14 cellular contexts compared by ENCODE assay signal in the genomic region with DNA sequence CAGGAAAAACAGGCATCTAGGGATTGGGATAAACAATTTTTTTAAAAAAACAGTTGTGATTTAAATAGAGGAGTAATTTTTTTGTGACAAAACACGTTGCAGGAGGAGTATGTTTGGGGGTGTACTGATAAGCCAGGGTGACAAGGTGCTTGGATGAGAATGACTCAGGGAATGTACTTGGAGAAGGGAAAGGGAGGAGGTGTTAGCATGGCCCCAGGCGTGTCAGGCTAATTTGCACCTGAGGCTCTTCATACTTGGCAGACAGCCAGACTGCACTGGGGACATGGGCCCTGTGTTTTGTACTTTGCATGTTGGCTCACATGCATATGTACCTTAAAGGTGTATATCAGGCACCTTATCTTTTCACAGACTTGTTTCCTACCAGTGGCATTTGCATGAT. TPM values are rescaled to one million over a fixed set of nuclear protein-coding genes. Genes with fewer than 3 reads are reported as not detected.
DNase-seq lines count a peak whose midpoint lies in the region; FAIRE-seq and TF ChIP-seq lines count a peak whose summit lies in the region.
"Had no signal": no experiment of that assay in that cellular context is flagged by ENCODE, and none has a peak within 500 bp of the region (broad histone marks: within the 10 kb centered on the region; RNA-seq: fewer than 3 reads in every experiment).

No MANE protein-coding gene starts in this region.

- TF ChIP-seq CTCF in endothelial cell of umbilical vein (IDR thresholded peaks at IDR 0.05; ENCODE audit: extremely low read depth in 1 of 2, insufficient read depth in 1 of 2, low read depth in 1 of 2, low read length in 2 of 2) = no peak
- TF ChIP-seq CTCF in stomach (IDR thresholded peaks at IDR 0.05) = no peak
- no peak for TF ChIP-seq CTCF in suprapubic skin (IDR thresholded peaks at IDR 0.05)

- TF ChIP-seq EP300 in stomach (IDR thresholded peaks at IDR 0.05) = no peak
- no peak for TF ChIP-seq EP300 in suprapubic skin (IDR thresholded peaks at IDR 0.05)

- 41 to 56% (median 47%) methylated on average over 2 of the region's 2 CpGs for WGBS in stomach, 5 donors
- 61% methylated on average over 2 of the region's 2 CpGs for WGBS in suprapubic skin

- H3K9me3 ChIP-seq in endothelial cell of umbilical vein (replicated peaks; ENCODE audit: control insufficient read depth, insufficient read depth, low read length) (no peaks in the 10 kb centered on the region), stomach (no peaks in the 10 kb centered on the region), suprapubic skin (no peaks in the 10 kb centered on the region)

- no peaks in the 10 kb centered on the region for H3K27me3 Mint-ChIP-seq in activated naive CD4-positive, alpha-beta T cell treated with anti-CD3 and anti-CD28 coated beads, Interleukin-2, amount 50 U/mL, for 24 hours
- H3K27me3 Mint-ChIP-seq in activated naive CD4-positive, alpha-beta T cell treated with anti-CD3 and anti-CD28 coated beads, Interleukin-2, amount 10 ng/mL, durations not matched to agents 7 days and 5 days = no peaks in the 10 kb centered on the region
- H3K27me3 Mint-ChIP-seq: activated naive CD8-positive, alpha-beta T cell; stimulated activated naive CD8-positive, alpha-beta T cell treated with anti-CD3 and anti-CD28 coated beads, Interleukin-15, Interleukin-2, amounts not matched to agents 100 ng/mL and 50 ng/mL, for 24 hours; T-cell had no signal

- H3K9me3 Mint-ChIP-seq in activated naive CD4-positive, alpha-beta T cell treated with anti-CD3 and anti-CD28 coated beads, Interleukin-2, amount 50 U/mL, for 24 hours = no peaks in the 10 kb centered on the region
- no peaks in the 10 kb centered on the region for H3K9me3 Mint-ChIP-seq in activated naive CD4-positive, alpha-beta T cell treated with anti-CD3 and anti-CD28 coated beads, Interleukin-2, amount 10 ng/mL, durations not matched to agents 7 days and 5 days
- H3K9me3 Mint-ChIP-seq: stimulated activated naive CD8-positive, alpha-beta T cell treated with anti-CD3 and anti-CD28 coated beads, Interleukin-15, Interleukin-2, amounts not matched to agents 100 ng/mL and 50 ng/mL, for 24 hours; T-cell had no signal

- H3K79me2 ChIP-seq in endothelial cell of umbilical vein (ENCODE audit: control insufficient read depth, insufficient read depth, low read length) = peaks cover 92% of the 10 kb centered on the region

- peaks cover 10% of the 10 kb centered on the region for H4K20me1 ChIP-seq in endothelial cell of umbilical vein (replicated peaks; ENCODE audit: control insufficient read depth, extremely low read depth, insufficient read depth, low read length)

- BruUV-seq in endothelial cell of umbilical vein (replicated peaks; lab: Mats Ljungman, UMichigan) = no TSS peak

- intact Hi-C loops in endothelial cell of umbilical vein (cut with micrococcal nuclease) (no loop called here), stomach (cut with DNase I; ENCODE audit: low total_unique reads) (no loop called here)

- H3K4me1 ChIP-seq in endothelial cell of umbilical vein (ENCODE audit: control insufficient read depth, extremely low read depth, insufficient read depth, low read length) (no peaks in the 10 kb centered on the region), stomach (peaks cover 0 to 21% (median 6%) of the 10 kb centered on the region in 4 donors), suprapubic skin (no peaks in the 10 kb centered on the region)

- no peak overlapping the region for H3K27ac ChIP-seq in endothelial cell of umbilical vein (ENCODE audit: insufficient read depth, low read depth, low read length)
- H3K27ac ChIP-seq in stomach = no peak overlapping the region
- H3K27ac ChIP-seq in suprapubic skin = no peak overlapping the region

- H3K9me1 ChIP-seq in endothelial cell of umbilical vein (replicated peaks; ENCODE audit: control insufficient read depth, extremely low read depth, insufficient read depth, low read length) = no peaks in the 10 kb centered on the region

- no peak overlapping the region for H3K4me2 ChIP-seq in endothelial cell of umbilical vein (ENCODE audit: insufficient read depth, low read length)

- CTCF ChIA-PET in activated naive CD4-positive, alpha-beta T cell treated with anti-CD3 and anti-CD28 coated beads, Interleukin-2, amount 10 ng/mL, durations not matched to agents 7 days and 5 days (lab: Charles Lee) = no interaction called here
- CTCF ChIA-PET in endothelial cell of umbilical vein (lab: Charles Lee) = no interaction called here

- no peak for FAIRE-seq in endothelial cell of umbilical vein (lab: Jason Lieb, UNC)

- H3K27ac Mint-ChIP-seq in activated naive CD4-positive, alpha-beta T cell treated with anti-CD3 and anti-CD28 coated beads, Interleukin-2, amount 50 U/mL, for 24 hours = peak overlapping the region; percentile 65
- H3K27ac Mint-ChIP-seq in activated naive CD4-positive, alpha-beta T cell treated with anti-CD3 and anti-CD28 coated beads, Interleukin-2, amount 10 ng/mL, durations not matched to agents 7 days and 5 days = no peak overlapping the region
- H3K27ac Mint-ChIP-seq: activated naive CD8-positive, alpha-beta T cell; stimulated activated naive CD8-positive, alpha-beta T cell treated with anti-CD3 and anti-CD28 coated beads, Interleukin-15, Interleukin-2, amounts not matched to agents 100 ng/mL and 50 ng/mL, for 24 hours had no signal

- H3K4me3 Mint-ChIP-seq in activated naive CD4-positive, alpha-beta T cell treated with anti-CD3 and anti-CD28 coated beads, Interleukin-2, amount 50 U/mL, for 24 hours = no peak overlapping the region
- no peak overlapping the region for H3K4me3 Mint-ChIP-seq in activated naive CD4-positive, alpha-beta T cell treated with anti-CD3 and anti-CD28 coated beads, Interleukin-2, amount 10 ng/mL, durations not matched to agents 7 days and 5 days
- H3K4me3 Mint-ChIP-seq: activated naive CD8-positive, alpha-beta T cell; stimulated activated naive CD8-positive, alpha-beta T cell treated with anti-CD3 and anti-CD28 coated beads, Interleukin-15, Interleukin-2, amounts not matched to agents 100 ng/mL and 50 ng/mL, for 24 hours; T-cell had no signal

- no peak overlapping the region for H3K4me3 ChIP-seq in endothelial cell of umbilical vein (replicated peaks in 1 of 3; ENCODE audit: insufficient read depth in 1 of 3, low read depth in 1 of 3, low read length in 3 of 3)
- H3K4me3 ChIP-seq in stomach = no peak overlapping the region
- no peak overlapping the region for H3K4me3 ChIP-seq in suprapubic skin

- dilution Hi-C loops in endothelial cell of umbilical vein (cut with MboI; ENCODE audit: extremely low pct_ligation_motif_present, low sequenced_read_pairs) = no loop called here

- no peak overlapping the region for H2AFZ ChIP-seq in endothelial cell of umbilical vein (ENCODE audit: low read depth, low read length)

- H3K36me3 ChIP-seq in endothelial cell of umbilical vein (ENCODE audit: control insufficient read depth in 2 of 2, extremely low read depth in 1 of 2, insufficient read depth in 2 of 2, low read length in 2 of 2) = peaks cover 16 to 23% of the 10 kb centered on the region in 2 experiments
- H3K36me3 ChIP-seq in stomach = peaks cover 41 to 93% (median 89%) of the 10 kb centered on the region in 4 donors
- H3K36me3 ChIP-seq in suprapubic skin = peaks cover 67% of the 10 kb centered on the region

- no peak overlapping the region for H3K9ac ChIP-seq in endothelial cell of umbilical vein (replicated peaks; ENCODE audit: extremely low read depth, insufficient read depth, low read length)

- H3K4me1 Mint-ChIP-seq in activated naive CD4-positive, alpha-beta T cell treated with anti-CD3 and anti-CD28 coated beads, Interleukin-2, amount 50 U/mL, for 24 hours = peaks cover 40% of the 10 kb centered on the region
- H3K4me1 Mint-ChIP-seq in activated naive CD4-positive, alpha-beta T cell treated with anti-CD3 and anti-CD28 coated beads, Interleukin-2, amount 10 ng/mL, durations not matched to agents 7 days and 5 days = peaks cover 35% of the 10 kb centered on the region

- no peaks in the 10 kb centered on the region for H3K27me3 ChIP-seq in endothelial cell of umbilical vein (ENCODE audit: control insufficient read depth in 2 of 2, insufficient read depth in 2 of 2, low read length in 2 of 2)
- no peaks in the 10 kb centered on the region for H3K27me3 ChIP-seq in stomach
- H3K27me3 ChIP-seq in suprapubic skin = no peaks in the 10 kb centered on the region

- H3K36me3 Mint-ChIP-seq in activated naive CD4-positive, alpha-beta T cell treated with anti-CD3 and anti-CD28 coated beads, Interleukin-2, amount 50 U/mL, for 24 hours = peaks cover 29% of the 10 kb centered on the region
- H3K36me3 Mint-ChIP-seq in activated naive CD4-positive, alpha-beta T cell treated with anti-CD3 and anti-CD28 coated beads, Interleukin-2, amount 10 ng/mL, durations not matched to agents 7 days and 5 days = peaks cover 74% of the 10 kb centered on the region

- DNase-seq in activated naive CD4-positive, alpha-beta T cell treated with anti-CD3 and anti-CD28 coated beads, Interleukin-2, amount 10 ng/mL, durations not matched to agents 7 days and 5 days = no peak
- DNase-seq in NCI-H2227 treated with DMSO at 0.1 percent for 48 hours (lab: John Stamatoyannopoulos, UW) (peak; percentile 35), endothelial cell of umbilical vein (ENCODE audit: low read depth, low spot score) (no peak), stomach (peak; percentile 42), suprapubic skin (ENCODE audit: low spot score in 2 of 2) (no peak), UCSD-AML1 (lab: John Stamatoyannopoulos, UW; ENCODE audit: unreplicated experiment) (no peak), T1000 (lab: John Stamatoyannopoulos, UW) (no peak)
- DNase-seq: activated CD4-positive, alpha-beta T cell treated with anti-CD3 and anti-CD28 coated beads, Interleukin-2, amount 50 U/mL, for 48 hours; GDM1; stimulated activated CD4-positive, alpha-beta T cell treated with anti-CD3 and anti-CD28 coated beads, Interleukin-4, amount 100 ng/mL, for 4 hours; T-cell had no signal

- no peak for TF ChIP-seq POLR2A in endothelial cell of umbilical vein (IDR thresholded peaks at IDR 0.05; ENCODE audit: low read depth, low read length)
- TF ChIP-seq POLR2A in stomach (IDR thresholded peaks at IDR 0.05) = no peak
- no peak for TF ChIP-seq POLR2A in suprapubic skin (IDR thresholded peaks at IDR 0.05)

- POLR2A ChIA-PET in endothelial cell of umbilical vein (lab: Charles Lee) = no interaction called here

TF ChIP-seq in endothelial cell of umbilical vein, 7 proteins besides CTCF, POLR2A, EP300 and RAD21 (continues in another document):
- no peak for TF ChIP-seq GATA2 (IDR thresholded peaks at IDR 0.05; ENCODE audit: insufficient read depth, insufficient read length, low read depth, low read length)

RNA-seq across cellular contexts. Expression of a gene that starts 22.8 kb away (rescaled TPM):
- total RNA-seq in endothelial cell of umbilical vein (54.3 and 55.3 TPM in 2 replicates), stomach (10 to 100 TPM in 4 of 5 donors, 1 to 10 TPM in 1; 8.8 to 68.4 (median 39.0) TPM), suprapubic skin (10 to 100 TPM; 26.6 to 40.9 (median 27.4) TPM)
- polyA plus RNA-seq in endothelial cell of umbilical vein (18.4 and 18.9 TPM in 2 replicates), stomach (10 to 100 TPM; 19.3 to 28.5 (median 25.1) TPM)
- 24.2 and 26.3 TPM in 2 replicates for polyA plus RNA-seq in endothelial cell of umbilical vein (2011; cell fraction: cytosol; rRNA removed)
- 70.6 and 73.3 TPM in 2 replicates for polyA plus RNA-seq in endothelial cell of umbilical vein (2011; cell fraction: nucleus; rRNA removed)
- polyA plus RNA-seq in endothelial cell of umbilical vein (2012) = 35.0 and 44.3 TPM in 2 replicates
- polyA minus RNA-seq in endothelial cell of umbilical vein = 36.8 and 38.7 TPM in 2 replicates
- 13.3 TPM for polyA minus RNA-seq in endothelial cell of umbilical vein (2011; cell fraction: cytosol; rRNA and poly(A)+ RNA removed)
- polyA minus RNA-seq in endothelial cell of umbilical vein (2011; cell fraction: nucleus; rRNA and poly(A)+ RNA removed) = 39.5 and 48.6 TPM in 2 replicates

Comparison
In these comparisons a context has a peak if more than half of its experiments do, and no peak if none do; other contexts are left out.
1. DNase-seq: peak in NCI-H2227 treated with DMSO at 0.1 percent for 48 hours (single experiment) and stomach (single experiment); none in activated naive CD4-positive, alpha-beta T cell treated with anti-CD3 and anti-CD28 coated beads, Interleukin-2, amount 10 ng/mL, durations not matched to agents 7 days and 5 days (single experiment), endothelial cell of umbilical vein (single experiment), suprapubic skin (0 of 2), UCSD-AML1 (single experiment) and T1000 (single experiment).